In genomic region chr2:158243392-158243791, GRCh38 we compare ENCODE assay signal across 7 cellular contexts.
"Had no signal": no experiment of that assay in that cellular context is flagged by ENCODE, and none has a peak within 500 bp of the region (broad histone marks: within the 10 kb centered on the region; RNA-seq: fewer than 3 reads in every experiment).

No MANE protein-coding gene starts in this region.

- DNase-seq: GOT3, H9, HCEC 1CT had no signal

- H3K27ac Mint-ChIP-seq: H9, IgD-negative memory B cell had no signal

- H3K36me3 Mint-ChIP-seq: IgD-negative memory B cell had no signal

- H3K9me3 Mint-ChIP-seq: H9 had no signal

- H3K4me3 Mint-ChIP-seq: H9, IgD-negative memory B cell had no signal

- ATAC-seq: HepG2 had no signal

- FAIRE-seq: H54, HepG2, HTR-8/SVneo had no signal

- H3K27me3 Mint-ChIP-seq: IgD-negative memory B cell had no signal
